Comparison of ENCODE assay signal across 8 cellular contexts in the genomic region with DNA sequence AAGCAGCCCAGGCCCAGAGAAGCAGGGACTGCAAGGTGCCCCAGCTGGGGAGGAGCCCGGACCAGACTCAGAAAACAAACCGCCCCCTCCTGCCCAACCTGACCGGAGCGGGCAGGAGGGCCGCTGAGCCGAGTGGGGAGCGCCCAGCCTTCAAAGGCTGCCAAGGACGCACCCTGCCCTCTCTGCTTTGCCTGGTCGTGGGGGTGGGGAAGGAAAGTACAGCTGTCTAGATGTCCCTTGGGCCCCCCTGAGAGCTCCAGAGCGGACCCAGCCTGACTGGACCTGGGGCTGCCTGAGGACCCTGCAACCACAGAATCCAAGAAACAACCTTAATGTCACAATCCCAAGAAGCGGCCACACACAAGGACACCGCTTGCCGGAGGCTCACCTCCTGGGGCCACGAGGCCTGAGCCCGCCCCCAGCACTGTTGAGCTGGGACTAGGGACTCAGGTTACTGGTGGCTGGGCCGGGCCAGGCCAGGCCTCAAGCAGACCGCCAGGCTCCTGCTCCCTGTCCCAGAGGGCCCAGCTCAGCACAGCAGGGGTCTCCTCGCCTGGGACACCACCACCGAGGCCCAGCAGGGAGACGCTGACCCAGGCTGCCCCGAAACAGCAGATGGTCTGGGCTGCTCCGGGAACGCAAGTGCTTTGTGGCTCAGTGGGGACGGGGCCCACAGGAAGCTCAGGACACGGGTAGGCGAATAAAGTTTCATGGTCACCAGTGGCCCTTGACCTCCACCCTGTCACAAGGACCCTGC. TPM values are rescaled to one million over a fixed set of nuclear protein-coding genes. Genes with fewer than 3 reads are reported as not detected.
A peak's percentile ranks its signal among the peaks of the same experiment; 100 is the strongest.
DNase-seq lines count a peak whose midpoint lies in the region; ATAC-seq and TF ChIP-seq lines count a peak whose summit lies in the region.

No MANE protein-coding gene starts in this region.

- H3K4me1 Mint-ChIP-seq in CD14-positive monocyte: peaks cover 16% of the 10 kb centered on the region
- peaks cover 22% of the 10 kb centered on the region for H3K4me1 Mint-ChIP-seq in mesothelial cell of epicardium

- peak overlapping the region; percentile 71 for H3K4me3 ChIP-seq in LNCaP clone FGC (ENCODE audit: low read depth, low read length)
- peak overlapping the region; percentile 70 for H3K4me3 ChIP-seq in choroid plexus epithelial cell (ENCODE audit: low read depth, low read length)

- H3K27ac Mint-ChIP-seq in CD14-positive monocyte (peak overlapping the region in 4 of 7 donors; percentile 35 to 89 (median 76)), mesothelial cell of epicardium (no peak overlapping the region)

- DNase-seq in CD14-positive monocyte (ENCODE audit: low spot score) (no peak), LNCaP clone FGC (ENCODE audit: low read depth) (no peak), choroid plexus epithelial cell (ENCODE audit: low read depth) (peak; percentile 54), mesothelial cell of epicardium (ENCODE audit: low spot score in 2 of 2, unreplicated experiment in 2 of 2) (no peak)
- DNase-seq in stimulated activated CD4-positive, alpha-beta T cell treated with anti-CD3 and anti-CD28 coated beads, Interleukin-4, amount 100 ng/mL, for 24 hours: no peak
- DNase-seq in activated CD4-positive, CD25-positive, alpha-beta regulatory T cell treated with anti-CD3 and anti-CD28 coated beads, Interleukin-2, amount 50 U/mL, for 72 hours: no peak

- no peak for ATAC-seq in GM18907 (IDR thresholded peaks at IDR 0.05; ENCODE audit: unreplicated experiment)
- no peak for ATAC-seq in GM19324 (IDR thresholded peaks at IDR 0.05; ENCODE audit: low FRiP score, unreplicated experiment)

- H3K27me3 Mint-ChIP-seq in CD14-positive monocyte (ENCODE audit: low read depth in 3 of 3) (peaks cover 14 to 27% (median 17%) of the 10 kb centered on the region in 3 donors), mesothelial cell of epicardium (ENCODE audit: low read depth) (peaks cover 2% of the 10 kb centered on the region)

- peak overlapping the region; percentile 81 to 85 for H3K4me3 Mint-ChIP-seq in CD14-positive monocyte
- H3K4me3 Mint-ChIP-seq in mesothelial cell of epicardium: peak overlapping the region; percentile 73

- H3K9me3 Mint-ChIP-seq in CD14-positive monocyte (peaks cover 0 to 6% (median 0%) of the 10 kb centered on the region in 7 donors), mesothelial cell of epicardium (no peaks in the 10 kb centered on the region)

- intact Hi-C loops in CD14-positive monocyte (cut with micrococcal nuclease): no loop called here

- peaks cover 0 to 5% of the 10 kb centered on the region in 2 donors for H3K36me3 Mint-ChIP-seq in CD14-positive monocyte
- H3K36me3 Mint-ChIP-seq in mesothelial cell of epicardium: peaks cover 2% of the 10 kb centered on the region

- no peak for TF ChIP-seq CTCF in CD14-positive monocyte (IDR thresholded peaks at IDR 0.05)
- no peak for TF ChIP-seq CTCF in LNCaP clone FGC (IDR thresholded peaks at IDR 0.05; ENCODE audit: control insufficient read depth, extremely low read depth, insufficient read depth)
- no peak for TF ChIP-seq CTCF in choroid plexus epithelial cell (conservative IDR thresholded peaks at IDR 0.05; ENCODE audit: low read depth, low read length)
- peak; percentile 7 for TF ChIP-seq CTCF in mesothelial cell of epicardium (IDR thresholded peaks at IDR 0.05; ENCODE audit: unreplicated experiment)

RNA-seq across cellular contexts. Expression of gene DVL1, which starts 1.4 kb away (rescaled TPM):
- under 1 TPM; 0.41 to 0.55 TPM for polyA plus RNA-seq in CD14-positive monocyte
- 54.5 to 58.5 TPM (median 54.7 TPM) in 3 replicates for total RNA-seq in mesothelial cell of epicardium

RNA-seq across cellular contexts. Expression of gene MXRA8, which starts 10.5 kb away (rescaled TPM):
- polyA plus RNA-seq in CD14-positive monocyte: not detected
- 157 to 163 TPM (median 161 TPM) in 3 replicates for total RNA-seq in mesothelial cell of epicardium

RNA-seq across cellular contexts. Expression of gene TAS1R3, which starts 16.8 kb away (rescaled TPM):
- polyA plus RNA-seq in CD14-positive monocyte: not detected
- 0.98 to 1.0 TPM (median 1.00 TPM) in 3 replicates for total RNA-seq in mesothelial cell of epicardium

RNA-seq across cellular contexts. Expression of gene CPTP, which starts 23.2 kb away (rescaled TPM):
- 1 to 10 TPM; 7.4 to 7.7 TPM for polyA plus RNA-seq in CD14-positive monocyte
- total RNA-seq in mesothelial cell of epicardium: 17.8 to 19.3 TPM (median 18.5 TPM) in 3 replicates

RNA-seq across cellular contexts. Expression of gene INTS11, which starts 23.4 kb away (rescaled TPM):
- polyA plus RNA-seq in CD14-positive monocyte: 10 to 100 TPM; 46.2 to 49.6 TPM
- 163 to 165 TPM (median 165 TPM) in 3 replicates for total RNA-seq in mesothelial cell of epicardium
